Comparison of ENCODE assay signal across 29 cellular contexts in the genomic region with DNA sequence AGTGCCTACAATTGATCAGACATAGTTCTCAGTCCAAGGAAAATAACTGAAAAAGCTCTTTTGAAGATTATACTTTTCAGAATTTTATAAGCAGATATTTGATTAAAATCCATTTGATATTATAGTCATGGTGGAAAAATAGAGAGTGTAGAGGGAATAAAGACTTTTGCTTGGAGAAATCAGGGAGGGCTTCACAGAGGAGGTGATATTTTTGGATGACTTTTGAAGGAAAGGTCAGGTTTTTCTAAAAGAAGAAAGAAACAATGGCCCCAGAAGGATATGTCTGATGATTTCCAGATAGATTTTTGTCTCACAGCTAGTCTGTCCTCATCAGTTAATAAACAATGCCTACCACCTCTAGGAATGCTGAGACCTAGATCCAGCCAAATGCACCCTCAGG.
"Had no signal": no experiment of that assay in that cellular context is flagged by ENCODE, and none has a peak within 500 bp of the region (broad histone marks: within the 10 kb centered on the region; RNA-seq: fewer than 3 reads in every experiment).

No MANE protein-coding gene starts in this region.

- H3K4me1 ChIP-seq: stomach, suprapubic skin, testis, thyroid gland, tibial artery, transverse colon, upper lobe of left lung, upper lobe of right lung, vagina had no signal

- H3K9me3 Mint-ChIP-seq: stimulated activated memory B cell treated with anti-CD40 and anti-IgM and Interleukin-4, amounts not matched to agents 10 μg/mL and 1 μg/mL and 100 μg/mL, for 72 hours; stimulated activated naive CD8-positive, alpha-beta T cell treated with anti-CD3 and anti-CD28 coated beads, Interleukin-15, amount 100 ng/mL, for 72 hours; stimulated activated naive CD8-positive, alpha-beta T cell treated with anti-CD3 and anti-CD28 coated beads, Interleukin-15, Interleukin-2, amounts not matched to agents 100 ng/mL and 50 ng/mL, for 24 hours; type B pancreatic cell had no signal

- DNase-seq: stimulated activated CD4-positive, alpha-beta T cell treated with anti-CD3 and anti-CD28 coated beads, Interleukin-2, amount 100 ng/mL, for 48 hours; stimulated activated CD4-positive, alpha-beta T cell treated with anti-CD3 and anti-CD28 coated beads, Interleukin-4, amount 100 ng/mL, for 1 hour; stimulated activated CD4-positive, alpha-beta T cell treated with anti-CD3 and anti-CD28 coated beads, Interleukin-4, amount 100 ng/mL, for 24 hours; stimulated activated CD4-positive, alpha-beta T cell treated with anti-CD3 and anti-CD28 coated beads, Interleukin-4, amount 100 ng/mL, for 4 hours; stimulated activated CD8-positive, alpha-beta memory T cell treated with anti-CD3 and anti-CD28 coated beads, Interleukin-4, amount 100 ng/mL, for 48 hours; stimulated activated naive B cell treated with anti-CD40 and anti-IgM and Interleukin-4, amounts not matched to agents 10 μg/mL and 1 μg/mL and 100 μg/mL, for 72 hours; stimulated activated naive CD4-positive, alpha-beta T cell; stimulated activated naive CD4-positive, alpha-beta T cell treated with Interleukin-2 at 50 U/mL for 16 hours; stimulated activated naive CD8-positive, alpha-beta T cell treated with anti-CD3 and anti-CD28 coated beads, Interleukin-15, amount 100 ng/mL, for 72 hours; stimulated activated naive CD8-positive, alpha-beta T cell treated with anti-CD3 and anti-CD28 coated beads, Interleukin-15, Interleukin-2, amounts not matched to agents 100 U/mL and 50 U/mL, for 24 hours; stomach; substantia nigra; testis; thyroid gland; tibial artery; transverse colon; trophoblast cell; upper lobe of left lung; upper lobe of right lung; uterus had no signal

- H3K27me3 ChIP-seq: stomach, suprapubic skin, testis, thyroid gland, tibial artery, tibial nerve, transverse colon, upper lobe of left lung, upper lobe of right lung, uterus, vagina had no signal

- H3K27ac ChIP-seq: stomach, suprapubic skin, testis, thoracic aorta, thyroid gland, tibial artery, tibial nerve, transverse colon, upper lobe of left lung, upper lobe of right lung, uterus, vagina had no signal

- ATAC-seq: stimulated activated effector memory CD8-positive, alpha-beta T cell treated with anti-CD3 and anti-CD28 coated beads, Interleukin-12 subunit alpha, Interleukin-12 subunit beta, amount 100 ng/mL, for 72 hours; stimulated activated memory B cell treated with anti-CD40 and anti-IgM and Interleukin-4, amounts not matched to agents 10 μg/mL and 1 μg/mL and 100 μg/mL, for 72 hours; stimulated activated naive B cell treated with anti-CD40 and anti-IgM and Interleukin-4, amounts not matched to agents 10 μg/mL and 1 μg/mL and 100 μg/mL, for 72 hours; stimulated activated naive CD8-positive, alpha-beta T cell treated with anti-CD3 and anti-CD28 coated beads, Interleukin-15, amount 100 ng/mL, for 72 hours; stimulated activated naive CD8-positive, alpha-beta T cell treated with anti-CD3 and anti-CD28 coated beads, Interleukin-15, Interleukin-2, amounts not matched to agents 100 U/mL and 50 U/mL, for 24 hours; upper lobe of right lung had no signal

- H3K36me3 Mint-ChIP-seq: stimulated activated effector memory CD8-positive, alpha-beta T cell treated with anti-CD3 and anti-CD28 coated beads, Interleukin-12 subunit alpha, Interleukin-12 subunit beta, amount 100 ng/mL, for 72 hours; stimulated activated memory B cell treated with anti-CD40 and anti-IgM and Interleukin-4, amounts not matched to agents 10 μg/mL and 1 μg/mL and 100 μg/mL, for 72 hours; stimulated activated naive B cell treated with anti-CD40 and anti-IgM and Interleukin-4, amounts not matched to agents 10 μg/mL and 1 μg/mL and 100 μg/mL, for 72 hours; type B pancreatic cell had no signal

- H3K27ac Mint-ChIP-seq: stimulated activated effector memory CD8-positive, alpha-beta T cell treated with anti-CD3 and anti-CD28 coated beads, Interleukin-12 subunit alpha, Interleukin-12 subunit beta, amount 100 ng/mL, for 72 hours; stimulated activated memory B cell treated with anti-CD40 and anti-IgM and Interleukin-4, amounts not matched to agents 10 μg/mL and 1 μg/mL and 100 μg/mL, for 72 hours; stimulated activated naive B cell treated with anti-CD40 and anti-IgM and Interleukin-4, amounts not matched to agents 10 μg/mL and 1 μg/mL and 100 μg/mL, for 72 hours; stimulated activated naive CD8-positive, alpha-beta T cell treated with anti-CD3 and anti-CD28 coated beads, Interleukin-15, amount 100 ng/mL, for 72 hours; stimulated activated naive CD8-positive, alpha-beta T cell treated with anti-CD3 and anti-CD28 coated beads, Interleukin-15, Interleukin-2, amounts not matched to agents 100 ng/mL and 50 ng/mL, for 24 hours; type B pancreatic cell had no signal

- H3K27me3 Mint-ChIP-seq: stimulated activated memory B cell treated with anti-CD40 and anti-IgM and Interleukin-4, amounts not matched to agents 10 μg/mL and 1 μg/mL and 100 μg/mL, for 72 hours; stimulated activated naive B cell treated with anti-CD40 and anti-IgM and Interleukin-4, amounts not matched to agents 10 μg/mL and 1 μg/mL and 100 μg/mL, for 72 hours; stimulated activated naive CD8-positive, alpha-beta T cell treated with anti-CD3 and anti-CD28 coated beads, Interleukin-15, amount 100 ng/mL, for 72 hours; stimulated activated naive CD8-positive, alpha-beta T cell treated with anti-CD3 and anti-CD28 coated beads, Interleukin-15, Interleukin-2, amounts not matched to agents 100 ng/mL and 50 ng/mL, for 24 hours; type B pancreatic cell had no signal

- H3K4me1 Mint-ChIP-seq: stimulated activated effector memory CD8-positive, alpha-beta T cell treated with anti-CD3 and anti-CD28 coated beads, Interleukin-12 subunit alpha, Interleukin-12 subunit beta, amount 100 ng/mL, for 72 hours; stimulated activated naive CD8-positive, alpha-beta T cell treated with anti-CD3 and anti-CD28 coated beads, Interleukin-15, amount 100 ng/mL, for 72 hours had no signal

- H3K4me3 Mint-ChIP-seq: stimulated activated effector memory CD8-positive, alpha-beta T cell treated with anti-CD3 and anti-CD28 coated beads, Interleukin-12 subunit alpha, Interleukin-12 subunit beta, amount 100 ng/mL, for 72 hours; stimulated activated memory B cell treated with anti-CD40 and anti-IgM and Interleukin-4, amounts not matched to agents 10 μg/mL and 1 μg/mL and 100 μg/mL, for 72 hours; stimulated activated naive B cell treated with anti-CD40 and anti-IgM and Interleukin-4, amounts not matched to agents 10 μg/mL and 1 μg/mL and 100 μg/mL, for 72 hours; stimulated activated naive CD8-positive, alpha-beta T cell treated with anti-CD3 and anti-CD28 coated beads, Interleukin-15, amount 100 ng/mL, for 72 hours; stimulated activated naive CD8-positive, alpha-beta T cell treated with anti-CD3 and anti-CD28 coated beads, Interleukin-15, Interleukin-2, amounts not matched to agents 100 ng/mL and 50 ng/mL, for 24 hours; type B pancreatic cell had no signal

- FAIRE-seq: urothelium cell line had no signal

- H3K9me3 ChIP-seq: stomach, suprapubic skin, testis, thoracic aorta, thyroid gland, tibial artery, tibial nerve, transverse colon, upper lobe of left lung, upper lobe of right lung, uterus, vagina had no signal

- H3K4me3 ChIP-seq: stomach, suprapubic skin, testis, thoracic aorta, thyroid gland, tibial artery, tibial nerve, transverse colon, upper lobe of left lung, upper lobe of right lung, uterus, vagina had no signal

- H3K36me3 ChIP-seq: stomach, suprapubic skin, thoracic aorta, thyroid gland, tibial artery, tibial nerve, transverse colon, upper lobe of left lung, upper lobe of right lung, uterus, vagina had no signal
